8 cellular contexts compared by ENCODE assay signal in the genomic region with DNA sequence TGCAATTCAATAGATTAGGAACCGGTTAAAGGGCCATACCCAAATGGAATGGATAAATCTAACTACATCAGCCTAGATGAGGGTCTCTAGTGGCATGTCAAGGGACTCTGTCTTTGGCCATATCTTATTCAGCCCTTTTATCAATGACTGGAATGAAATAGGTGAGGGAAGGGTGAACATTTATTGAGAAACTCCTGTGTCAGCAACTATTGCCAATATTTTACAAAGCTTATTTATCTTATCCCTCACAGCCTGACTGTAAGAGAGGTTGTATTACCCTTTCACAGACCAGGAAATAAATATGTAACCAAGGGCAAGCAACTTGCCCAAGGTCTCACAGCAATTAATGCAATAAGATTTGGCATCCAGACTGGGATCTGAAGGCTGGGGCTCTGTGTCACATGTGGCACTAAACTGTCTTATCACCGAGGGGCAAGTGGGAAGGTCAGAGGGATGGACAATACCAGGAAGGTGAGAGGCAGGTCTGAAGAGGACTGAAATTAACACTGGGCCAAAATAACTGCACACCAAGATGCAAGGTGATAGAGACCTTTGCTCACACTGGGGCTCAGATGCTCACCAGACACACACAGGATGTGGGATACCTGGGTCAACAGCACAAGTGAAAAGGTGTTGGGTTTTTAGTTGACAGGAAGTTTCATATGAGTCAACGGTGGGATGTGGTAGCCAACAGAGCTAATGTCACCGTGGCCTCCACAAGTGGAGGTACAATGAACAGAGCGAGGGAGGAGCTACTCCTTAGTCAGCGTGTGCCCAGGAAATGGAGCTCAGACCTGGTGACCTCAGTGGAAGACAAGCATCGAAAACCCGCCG.
A peak's percentile ranks its signal among the peaks of the same experiment; 100 is the strongest.
DNase-seq lines count a peak whose midpoint lies in the region; ATAC-seq and TF ChIP-seq lines count a peak whose summit lies in the region.

No MANE protein-coding gene starts in this region.

- H2AFZ ChIP-seq in hepatocyte, result no peak overlapping the region

- H3K27me3 ChIP-seq in tibial nerve (no peaks in the 10 kb centered on the region), hepatocyte (no peaks in the 10 kb centered on the region)

- no peaks in the 10 kb centered on the region for H4K20me1 ChIP-seq in hepatocyte (ENCODE audit: insufficient read depth, poor library complexity, severe bottlenecking)

- H3K36me3 ChIP-seq in tibial nerve (no peaks in the 10 kb centered on the region), hepatocyte (replicated peaks; ENCODE audit: insufficient read depth, low read depth) (no peaks in the 10 kb centered on the region)

- H3K9me2 ChIP-seq in hepatocyte (replicated peaks; ENCODE audit: insufficient read depth), result no peaks in the 10 kb centered on the region

- 81 to 84% methylated on average over 9 of the region's 9 CpGs for WGBS in tibial nerve, 2 donors
- 90% methylated on average over 9 of the region's 9 CpGs for WGBS in hepatocyte (ENCODE audit: low lambda C conversion rate, missing lambda C conversion rate)

- no peaks in the 10 kb centered on the region for H3K79me2 ChIP-seq in hepatocyte

- TF ChIP-seq CTCF in tibial nerve (IDR thresholded peaks at IDR 0.05), result no peak
- TF ChIP-seq CTCF in hepatocyte (IDR thresholded peaks at IDR 0.05; ENCODE audit: poor library complexity), result no peak

- H3K9me3 ChIP-seq in tibial nerve (peaks cover 0 to 2% (median 0%) of the 10 kb centered on the region in 4 donors), hepatocyte (ENCODE audit: low read depth) (no peaks in the 10 kb centered on the region)

- H3K4me2 ChIP-seq in hepatocyte, result no peak overlapping the region

- no peak for TF ChIP-seq POLR2A in tibial nerve (IDR thresholded peaks at IDR 0.05)

- peak; percentile 65 for DNase-seq in activated CD8-positive, alpha-beta memory T cell treated with anti-CD3 and anti-CD28 coated beads, Interleukin-2, amount 50 U/mL, for 1 hour (ENCODE audit: extremely low read depth)
- peak; percentile 76 for DNase-seq in stimulated activated CD4-positive, alpha-beta T cell treated with anti-CD3 and anti-CD28 coated beads, Interleukin-15, amount 100 ng/mL, for 24 hours
- no peak for DNase-seq in GF-D8 (lab: John Stamatoyannopoulos, UW)
- no peak for DNase-seq in NCI-H1092 (lab: John Stamatoyannopoulos, UW)
- DNase-seq in tibial nerve (ENCODE audit: low spot score in 2 of 2), result no peak
- DNase-seq in hepatocyte (ENCODE audit: low spot score), result no peak

- no peak for TF ChIP-seq EP300 in tibial nerve (IDR thresholded peaks at IDR 0.05)

- H3K27ac ChIP-seq in tibial nerve, result no peak overlapping the region
- H3K27ac ChIP-seq in hepatocyte, result no peak overlapping the region

- no peak overlapping the region for H3K4me3 ChIP-seq in tibial nerve
- H3K4me3 ChIP-seq in hepatocyte, result no peak overlapping the region

- peak; percentile 91 for ATAC-seq in GM19328 (IDR thresholded peaks at IDR 0.05; ENCODE audit: unreplicated experiment)
- ATAC-seq in HG03342 (IDR thresholded peaks at IDR 0.05; ENCODE audit: unreplicated experiment), result peak; percentile 92

- H3K4me1 ChIP-seq in tibial nerve (peaks cover 0 to under 1% (median 0%) of the 10 kb centered on the region in 4 donors), hepatocyte (ENCODE audit: insufficient read depth) (no peaks in the 10 kb centered on the region)

Comparison
In these comparisons a context has a peak if more than half of its experiments do, and no peak if none do; other contexts are left out.
1. DNase-seq: peak in activated CD8-positive, alpha-beta memory T cell treated with anti-CD3 and anti-CD28 coated beads, Interleukin-2, amount 50 U/mL, for 1 hour (single experiment) and stimulated activated CD4-positive, alpha-beta T cell treated with anti-CD3 and anti-CD28 coated beads, Interleukin-15, amount 100 ng/mL, for 24 hours (single experiment); none in GF-D8 (single experiment), NCI-H1092 (single experiment), tibial nerve (0 of 2) and hepatocyte (single experiment).